In genomic region chr1:25699501-25700089, GRCh38 we compare ENCODE assay signal across 13 cellular contexts.
DNase-seq lines count a peak whose midpoint lies in the region; ATAC-seq and TF ChIP-seq lines count a peak whose summit lies in the region.
"Had no signal": no experiment of that assay in that cellular context is flagged by ENCODE, and none has a peak within 500 bp of the region (broad histone marks: within the 10 kb centered on the region; RNA-seq: fewer than 3 reads in every experiment).

No MANE protein-coding gene starts in this region.

- WGBS in sigmoid colon, 2 donors = 78% methylated on average over 10 of the region's 10 CpGs

- peak overlapping the region; percentile 36 for H3K4me3 Mint-ChIP-seq in T-helper 17 cell
- H3K4me3 Mint-ChIP-seq in activated naive CD8-positive, alpha-beta T cell treated with anti-CD3 and anti-CD28 coated beads for 36 hours = no peak overlapping the region
- H3K4me3 Mint-ChIP-seq in activated T-cell treated with anti-CD3 and anti-CD28 coated beads, Interleukin-2, amount 50 U/mL, for 24 hours = no peak overlapping the region
- H3K4me3 Mint-ChIP-seq: stimulated activated effector memory CD8-positive, alpha-beta T cell treated with anti-CD3 and anti-CD28 coated beads, Interleukin-12 subunit alpha, Interleukin-12 subunit beta, amount 100 ng/mL, for 72 hours had no signal

- ATAC-seq in T-helper 17 cell = no peak
- peak; percentile 68 to 75 for ATAC-seq in left cardiac atrium
- no peak for ATAC-seq in HG03457 (IDR thresholded peaks at IDR 0.05; ENCODE audit: unreplicated experiment)
- ATAC-seq: GM12878; stimulated activated effector memory CD8-positive, alpha-beta T cell treated with anti-CD3 and anti-CD28 coated beads, Interleukin-12 subunit alpha, Interleukin-12 subunit beta, amount 100 ng/mL, for 72 hours had no signal

- no peaks in the 10 kb centered on the region for H3K36me3 ChIP-seq in sigmoid colon

- TF ChIP-seq POLR2A in sigmoid colon (IDR thresholded peaks at IDR 0.05) = no peak

- H3K27me3 Mint-ChIP-seq in T-helper 17 cell = no peaks in the 10 kb centered on the region
- no peaks in the 10 kb centered on the region for H3K27me3 Mint-ChIP-seq in activated naive CD8-positive, alpha-beta T cell treated with anti-CD3 and anti-CD28 coated beads for 36 hours
- no peaks in the 10 kb centered on the region for H3K27me3 Mint-ChIP-seq in activated T-cell treated with anti-CD3 and anti-CD28 coated beads, Interleukin-2, amount 50 U/mL, for 24 hours
- H3K27me3 Mint-ChIP-seq: CD4-positive, alpha-beta memory T cell had no signal

- TF ChIP-seq EP300 in sigmoid colon (IDR thresholded peaks at IDR 0.05) = no peak

- H3K4me1 Mint-ChIP-seq in T-helper 17 cell = peaks cover 29% of the 10 kb centered on the region
- peaks cover 47% of the 10 kb centered on the region for H3K4me1 Mint-ChIP-seq in activated naive CD8-positive, alpha-beta T cell treated with anti-CD3 and anti-CD28 coated beads for 36 hours
- peaks cover 55% of the 10 kb centered on the region for H3K4me1 Mint-ChIP-seq in activated T-cell treated with anti-CD3 and anti-CD28 coated beads, Interleukin-2, amount 50 U/mL, for 24 hours (ENCODE audit: low read depth)

- peak; percentile 93 for DNase-seq in DMS 273 (lab: John Stamatoyannopoulos, UW; ENCODE audit: unreplicated experiment)
- no peak for DNase-seq in T-helper 17 cell
- peak; percentile 71 for DNase-seq in left cardiac atrium
- DNase-seq in sigmoid colon = no peak
- DNase-seq in activated naive CD8-positive, alpha-beta T cell treated with anti-CD3 and anti-CD28 coated beads for 36 hours = no peak
- no peak for DNase-seq in OCI-M2 (lab: John Stamatoyannopoulos, UW; ENCODE audit: unreplicated experiment)
- DNase-seq in activated T-cell treated with anti-CD3 and anti-CD28 coated beads, Interleukin-2, amount 50 U/mL, for 24 hours = no peak
- DNase-seq: CD4-positive, alpha-beta memory T cell; kidney glomerular epithelial cell; stimulated activated CD4-positive, alpha-beta T cell treated with anti-CD3 and anti-CD28 coated beads, Interleukin-12 subunit alpha, Interleukin-12 subunit beta, amount 100 ng/mL, for 4 hours had no signal

- H3K27ac Mint-ChIP-seq in T-helper 17 cell = no peak overlapping the region
- H3K27ac Mint-ChIP-seq in activated naive CD8-positive, alpha-beta T cell treated with anti-CD3 and anti-CD28 coated beads for 36 hours = no peak overlapping the region
- no peak overlapping the region for H3K27ac Mint-ChIP-seq in activated T-cell treated with anti-CD3 and anti-CD28 coated beads, Interleukin-2, amount 50 U/mL, for 24 hours
- H3K27ac Mint-ChIP-seq: stimulated activated effector memory CD8-positive, alpha-beta T cell treated with anti-CD3 and anti-CD28 coated beads, Interleukin-12 subunit alpha, Interleukin-12 subunit beta, amount 100 ng/mL, for 72 hours had no signal

- H3K4me1 ChIP-seq in sigmoid colon = peaks cover 0 to 100% (median 97%) of the 10 kb centered on the region in 4 donors

- H3K9me3 ChIP-seq in T-helper 17 cell (ENCODE audit: control insufficient read depth, low read length, poor library complexity, severe bottlenecking) (no peaks in the 10 kb centered on the region), sigmoid colon (no peaks in the 10 kb centered on the region)

- no peaks in the 10 kb centered on the region for H3K27me3 ChIP-seq in sigmoid colon

- intact Hi-C loops in left cardiac atrium (cut with DNase I) (loop anchor here in 1 of 2 donors (5.0 kb wide), 1 partner anchor 43 kb away; no protein-coding TSS in a partner anchor), sigmoid colon (cut with DNase I) (loop anchor here (5.0 kb wide), 1 partner anchor 98 kb away; no protein-coding TSS in a partner anchor)

- no peaks in the 10 kb centered on the region for H3K36me3 Mint-ChIP-seq in T-helper 17 cell (ENCODE audit: low read depth)
- H3K36me3 Mint-ChIP-seq in activated naive CD8-positive, alpha-beta T cell treated with anti-CD3 and anti-CD28 coated beads for 36 hours = peaks cover 6% of the 10 kb centered on the region
- peaks cover 5% of the 10 kb centered on the region for H3K36me3 Mint-ChIP-seq in activated T-cell treated with anti-CD3 and anti-CD28 coated beads, Interleukin-2, amount 50 U/mL, for 24 hours (ENCODE audit: low read depth)
- H3K36me3 Mint-ChIP-seq: stimulated activated effector memory CD8-positive, alpha-beta T cell treated with anti-CD3 and anti-CD28 coated beads, Interleukin-12 subunit alpha, Interleukin-12 subunit beta, amount 100 ng/mL, for 72 hours had no signal

- no peak overlapping the region for H3K4me3 ChIP-seq in sigmoid colon
- H3K4me3 ChIP-seq: GM12878 had no signal

- peaks cover 2% of the 10 kb centered on the region for H3K9me3 Mint-ChIP-seq in activated naive CD8-positive, alpha-beta T cell treated with anti-CD3 and anti-CD28 coated beads for 36 hours
- H3K9me3 Mint-ChIP-seq in activated T-cell treated with anti-CD3 and anti-CD28 coated beads, Interleukin-2, amount 50 U/mL, for 24 hours = no peaks in the 10 kb centered on the region
- H3K9me3 Mint-ChIP-seq: CD4-positive, alpha-beta memory T cell had no signal

- no peak for TF ChIP-seq CTCF in sigmoid colon (IDR thresholded peaks at IDR 0.05)

- H3K27ac ChIP-seq in sigmoid colon = peak overlapping the region; percentile 81 to 89 (median 87)

Comparison
In these comparisons a context has a peak if more than half of its experiments do, and no peak if none do; other contexts are left out.
1. DNase-seq: peak in DMS 273 (single experiment) and left cardiac atrium (single experiment); none in T-helper 17 cell (0 of 3), sigmoid colon (single experiment), activated naive CD8-positive, alpha-beta T cell treated with anti-CD3 and anti-CD28 coated beads for 36 hours (single experiment), OCI-M2 (single experiment) and activated T-cell treated with anti-CD3 and anti-CD28 coated beads, Interleukin-2, amount 50 U/mL, for 24 hours (single experiment).
2. ATAC-seq: peak in left cardiac atrium (2 of 2); none in T-helper 17 cell (single experiment) and HG03457 (single experiment).